24 cellular contexts compared by ENCODE assay signal in genomic region chr10:77641344-77641743, GRCh38. TPM values are rescaled to one million over a fixed set of nuclear protein-coding genes. Genes with fewer than 3 reads are reported as not detected.
A peak's percentile ranks its signal among the peaks of the same experiment; 100 is the strongest.
DNase-seq lines count a peak whose midpoint lies in the region; ATAC-seq and TF ChIP-seq lines count a peak whose summit lies in the region.
"Had no signal": no experiment of that assay in that cellular context is flagged by ENCODE, and none has a peak within 500 bp of the region (broad histone marks: within the 10 kb centered on the region; RNA-seq: fewer than 3 reads in every experiment).

No MANE protein-coding gene starts in this region.

- H3K27me3 ChIP-seq in Karpas-422 (ENCODE audit: low read length) (peaks cover 6% of the 10 kb centered on the region; the same call in 1 of the 2 replicates), Panc1 (ENCODE audit: control insufficient read depth, insufficient read depth, low read length) (no peaks in the 10 kb centered on the region), MG63 (no peaks in the 10 kb centered on the region)
- H3K27me3 ChIP-seq: testis, vagina had no signal

- no peak overlapping the region for H3K9ac ChIP-seq in Karpas-422 (ENCODE audit: low read length)

- no peak for ATAC-seq in Panc1
- no peak for ATAC-seq in HG02884 (IDR thresholded peaks at IDR 0.05; ENCODE audit: unreplicated experiment)
- ATAC-seq in natural killer cell: no peak
- ATAC-seq: CD8-positive, alpha-beta T cell; right cardiac atrium had no signal

- no peak overlapping the region for H3K4me3 ChIP-seq in Karpas-422 (ENCODE audit: low read length)
- no peak overlapping the region for H3K4me3 ChIP-seq in Panc1 (ENCODE audit: low read depth in 2 of 2, low read length in 2 of 2)
- H3K4me3 ChIP-seq in MG63: no peak overlapping the region
- H3K4me3 ChIP-seq: SJSA1, smooth muscle cell, testis, vagina had no signal

- peak overlapping the region; percentile 45 for H3K27ac ChIP-seq in 22Rv1
- no peak overlapping the region for H3K27ac ChIP-seq in Karpas-422 (ENCODE audit: low read length)
- H3K27ac ChIP-seq in Panc1 (ENCODE audit: low read length): peak overlapping the region; percentile 13; the same call in 1 of the 2 replicates
- H3K27ac ChIP-seq: SJSA1, testis, vagina had no signal

- H3K4me1 ChIP-seq in Karpas-422 (ENCODE audit: low read length) (peaks cover 24% of the 10 kb centered on the region), Panc1 (ENCODE audit: control insufficient read depth, insufficient read depth, low read length) (peaks cover 13% of the 10 kb centered on the region)
- H3K4me1 ChIP-seq: BE2C had no signal

- POLR2A ChIA-PET in Panc1 (lab: Charles Lee): interaction anchor here (0.5 kb wide), 1 partner anchor 128 kb away, joined by 8 read pairs; no protein-coding TSS in a partner anchor

- H4K20me1 ChIP-seq in Karpas-422 (ENCODE audit: insufficient read depth, low read depth, low read length): peaks cover 4% of the 10 kb centered on the region; the same call in 1 of the 2 replicates

- DNase-seq in Karpas-422 (no peak), Panc1 (ENCODE audit: low read depth, low spot score) (no peak), MG63 (no peak), natural killer cell (no peak), chondrocyte (ENCODE audit: low spot score) (no peak)
- DNase-seq: activated B cell treated with CpG ODN at 0.5 μM for 24 hours; activated effector memory CD4-positive, alpha-beta T cell treated with Interleukin-2 at 50 U/mL for 16 hours; NCI-H524 treated with DMSO at 0.1 percent for 48 hours; stimulated activated naive CD4-positive, alpha-beta T cell treated with Interleukin-2 at 50 U/mL for 16 hours had no signal

- no peaks in the 10 kb centered on the region for H3K79me2 ChIP-seq in Karpas-422 (ENCODE audit: low read length)

- no peaks in the 10 kb centered on the region for H3K9me2 ChIP-seq in Karpas-422 (replicated peaks; ENCODE audit: insufficient read depth, low read length)

- TF ChIP-seq CTCF in 22Rv1 (IDR thresholded peaks at IDR 0.05): no peak
- no peak for TF ChIP-seq CTCF in Panc1 (IDR thresholded peaks at IDR 0.05)
- TF ChIP-seq CTCF in nephron (IDR thresholded peaks at IDR 0.05; ENCODE audit: unreplicated experiment in 3 of 3): no peak
- no peak for TF ChIP-seq CTCF in natural killer cell (IDR thresholded peaks at IDR 0.05)
- no peak for TF ChIP-seq CTCF in chondrocyte (IDR thresholded peaks at IDR 0.05)

- peaks cover 54% of the 10 kb centered on the region for H3K27me3 Mint-ChIP-seq in nephron (ENCODE audit: low read depth)
- peaks cover 42 to 53% of the 10 kb centered on the region in 2 donors for H3K27me3 Mint-ChIP-seq in natural killer cell (ENCODE audit: low read depth in 2 of 2)
- H3K27me3 Mint-ChIP-seq in chondrocyte (ENCODE audit: low read depth): no peaks in the 10 kb centered on the region

- peaks cover 11% of the 10 kb centered on the region for H3K4me1 Mint-ChIP-seq in nephron
- peaks cover 5 to 8% of the 10 kb centered on the region in 2 donors for H3K4me1 Mint-ChIP-seq in natural killer cell
- H3K4me1 Mint-ChIP-seq in chondrocyte (ENCODE audit: low read depth): peaks cover 39% of the 10 kb centered on the region

- H3K9me3 Mint-ChIP-seq in nephron (peaks cover 5% of the 10 kb centered on the region), natural killer cell (no peaks in the 10 kb centered on the region), chondrocyte (ENCODE audit: low read depth) (no peaks in the 10 kb centered on the region)
- H3K9me3 Mint-ChIP-seq: activated B cell treated with CpG ODN at 0.5 μM for 24 hours; activated CD4-positive, alpha-beta T cell treated with anti-CD3 and anti-CD28 coated beads, Interleukin-2, amount 10 ng/mL, durations not matched to agents 7 days and 5 days; CD8-positive, alpha-beta T cell had no signal

- H3K9me3 ChIP-seq in Karpas-422 (ENCODE audit: low read length): no peaks in the 10 kb centered on the region
- no peaks in the 10 kb centered on the region for H3K9me3 ChIP-seq in Panc1 (ENCODE audit: control insufficient read depth, insufficient read depth, low read depth, low read length)
- peaks cover 5% of the 10 kb centered on the region; the same call in 1 of the 2 replicates for H3K9me3 ChIP-seq in MG63
- H3K9me3 ChIP-seq: SJSA1, testis, vagina had no signal

- intact Hi-C loops in Panc1 (cut with micrococcal nuclease; ENCODE audit: unreplicated experiment): loop anchor here (5.0 kb wide), 3 partner anchors 139 to 389 kb away; no protein-coding TSS in a partner anchor
- intact Hi-C loops in natural killer cell (cut with micrococcal nuclease): loop anchor here (2.0 kb wide), 1 partner anchor 477 kb away; no protein-coding TSS in a partner anchor

- in situ Hi-C loops in Panc1 (cut with HindIII; ENCODE audit: low pct_unique_long_range_greater_than_20kb, low sequenced_read_pairs): no loop called here

- peak overlapping the region in 2 of 3 experiments; percentile 37 to 85 for H3K4me3 Mint-ChIP-seq in nephron
- H3K4me3 Mint-ChIP-seq in natural killer cell: no peak overlapping the region
- H3K4me3 Mint-ChIP-seq in chondrocyte (ENCODE audit: unreplicated experiment): no peak overlapping the region
- H3K4me3 Mint-ChIP-seq: activated B cell treated with CpG ODN at 0.5 μM for 24 hours; activated CD4-positive, alpha-beta T cell treated with anti-CD3 and anti-CD28 coated beads, Interleukin-2, amount 10 ng/mL, durations not matched to agents 7 days and 5 days; activated naive CD8-positive, alpha-beta T cell; CD8-positive, alpha-beta T cell; nephron progenitor cell had no signal

- no peaks in the 10 kb centered on the region for H3K36me3 ChIP-seq in Karpas-422 (ENCODE audit: insufficient read depth, low read length)
- H3K36me3 ChIP-seq in Panc1 (ENCODE audit: control insufficient read depth, insufficient read depth, low read length): no peaks in the 10 kb centered on the region
- H3K36me3 ChIP-seq in MG63: no peaks in the 10 kb centered on the region
- H3K36me3 ChIP-seq: BE2C, SJSA1, vagina had no signal

- H3K4me2 ChIP-seq in Karpas-422 (ENCODE audit: low read depth, low read length, poor library complexity, severe bottlenecking): peak overlapping the region; percentile 36
- H3K4me2 ChIP-seq: smooth muscle cell had no signal

- no peak overlapping the region for H3K27ac Mint-ChIP-seq in nephron
- H3K27ac Mint-ChIP-seq in natural killer cell: no peak overlapping the region
- H3K27ac Mint-ChIP-seq in chondrocyte (ENCODE audit: unreplicated experiment): no peak overlapping the region
- H3K27ac Mint-ChIP-seq: activated B cell treated with CpG ODN at 0.5 μM for 24 hours; activated CD4-positive, alpha-beta T cell treated with anti-CD3 and anti-CD28 coated beads, Interleukin-2, amount 10 ng/mL, durations not matched to agents 7 days and 5 days; activated naive CD8-positive, alpha-beta T cell; CD8-positive, alpha-beta T cell; nephron progenitor cell had no signal

- BruUV-seq in Panc1 (replicated peaks; lab: Mats Ljungman, UMichigan): no TSS peak

- H2AFZ ChIP-seq in Karpas-422 (ENCODE audit: low read length): no peak overlapping the region

- CTCF ChIA-PET in Panc1 (lab: Charles Lee): interaction anchor here (0.7 to 1.4 kb wide), 9 partner anchors 70 to 476 kb away, joined by 3 to 8 read pairs (median 4); no protein-coding TSS in a partner anchor

- H3K36me3 Mint-ChIP-seq in nephron (ENCODE audit: low read depth) (no peaks in the 10 kb centered on the region), natural killer cell (no peaks in the 10 kb centered on the region), chondrocyte (ENCODE audit: low read depth) (no peaks in the 10 kb centered on the region)
- H3K36me3 Mint-ChIP-seq: activated naive CD8-positive, alpha-beta T cell; CD8-positive, alpha-beta T cell had no signal

RNA-seq across cellular contexts. Expression of gene KCNMA1, which starts 3.7 kb away (rescaled TPM):
- 13.2 and 31.3 TPM in 2 replicates for total RNA-seq in Karpas-422 (2014; rRNA removed; shearing (Covaris generic); ENCODE audit: low replicate concordance)
- total RNA-seq in Panc1 (2021; ENCODE audit: unreplicated experiment) (91.9 TPM), natural killer cell (1 to 10 TPM in 1 of 3 donors, under 1 TPM in 2; 0.40 to 1.8 (median 0.63) TPM), chondrocyte (76.1 to 87.6 TPM (median 86.7 TPM) in 3 replicates)
- 75.5 TPM for polyA plus RNA-seq in Panc1 (2012; ENCODE audit: insufficient read length)
- total RNA-seq in MG63 (2014; rRNA removed; shearing (Covaris generic); ENCODE audit: low replicate concordance): 40.8 and 58.6 TPM in 2 replicates
- total RNA-seq: activated CD4-positive, alpha-beta T cell treated with anti-CD3 and anti-CD28 coated beads, Interleukin-2, amount 10 ng/mL, durations not matched to agents 7 days and 5 days; activated CD8-positive, alpha-beta memory T cell treated with anti-CD3 and anti-CD28 coated beads for 36 hours; CD8-positive, alpha-beta T cell had no signal
- polyA plus RNA-seq: HepG2 had no signal

Comparison
In these comparisons a context has a peak if more than half of its experiments do, and no peak if none do; other contexts are left out.
1. H3K4me3 Mint-ChIP-seq: peak in nephron (2 of 3); none in natural killer cell (single experiment) and chondrocyte (single experiment).